Comparison of ENCODE assay signal across 5 cellular contexts in genomic region chr3:196462680-196463477, GRCh38. TPM values are rescaled to one million over a fixed set of nuclear protein-coding genes. Genes with fewer than 3 reads are reported as not detected.
"Had no signal": no experiment of that assay in that cellular context is flagged by ENCODE, and none has a peak within 500 bp of the region (broad histone marks: within the 10 kb centered on the region; RNA-seq: fewer than 3 reads in every experiment).

No MANE protein-coding gene starts in this region.

RNA-seq across cellular contexts. Expression of gene SMCO1, which starts 52.3 kb away (rescaled TPM):
- total RNA-seq: GM23248, H4, H7, HT-29, IMR-90 had no signal
- polyA plus RNA-seq: GM23248, IMR-90 had no signal
